Comparison of ENCODE assay signal across 10 cellular contexts in the genomic region with DNA sequence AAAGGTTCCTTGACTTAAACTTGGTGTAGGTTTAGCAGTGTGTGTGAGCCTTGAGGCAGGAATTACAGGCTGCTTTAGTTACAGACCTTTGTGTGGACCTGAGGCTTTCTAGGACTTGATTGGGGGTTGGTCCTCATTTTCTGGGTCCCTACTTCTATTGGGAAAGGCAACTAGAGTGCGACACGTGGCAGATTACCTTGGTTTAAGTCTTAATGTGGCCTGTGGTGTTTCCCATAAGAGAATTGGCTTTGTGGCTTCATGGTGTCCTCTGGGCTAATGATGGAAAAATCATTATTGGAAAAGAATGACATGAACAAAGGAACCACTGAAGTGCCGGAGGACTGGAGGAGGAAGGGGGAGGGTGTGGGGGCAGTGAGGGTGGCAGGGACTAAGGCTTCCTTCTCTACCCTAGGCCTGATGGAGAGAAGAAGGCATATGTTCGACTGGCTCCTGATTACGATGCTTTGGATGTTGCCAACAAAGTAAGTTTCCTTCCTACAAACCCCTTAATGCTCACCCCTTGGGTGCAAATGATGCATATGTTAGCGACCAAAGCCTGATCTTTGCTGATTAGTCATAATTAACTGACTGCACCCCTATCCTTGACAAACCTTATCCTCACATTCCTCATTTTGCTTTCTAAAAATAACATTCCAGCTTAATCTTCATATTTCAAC. TPM values are rescaled to one million over a fixed set of nuclear protein-coding genes. Genes with fewer than 3 reads are reported as not detected.
DNase-seq lines count a peak whose midpoint lies in the region; ATAC-seq and TF ChIP-seq lines count a peak whose summit lies in the region.
"Had no signal": no experiment of that assay in that cellular context is flagged by ENCODE, and none has a peak within 500 bp of the region (broad histone marks: within the 10 kb centered on the region; RNA-seq: fewer than 3 reads in every experiment).

No MANE protein-coding gene starts in this region.

- H3K9ac ChIP-seq in HCT116 (ENCODE audit: low read length) (peak overlapping the region; percentile 99), mesendoderm (ENCODE audit: low read length) (peak overlapping the region; percentile 61)

- H3K79me2 ChIP-seq in HCT116 (ENCODE audit: insufficient read depth, low read length) (peaks cover 49% of the 10 kb centered on the region), mesendoderm (ENCODE audit: control insufficient read depth, insufficient read depth, low read length) (peaks cover 31% of the 10 kb centered on the region)

- WGBS in mesendoderm (ENCODE audit: extremely low coverage, insufficient coverage, low lambda C conversion rate) = no CpG with 5 or more reads among the region's 6 CpGs

- H3K27me3 ChIP-seq in HCT116 (ENCODE audit: insufficient read depth, low read length) = no peaks in the 10 kb centered on the region
- H3K27me3 ChIP-seq in mesendoderm (ENCODE audit: insufficient read depth, low read length, poor library complexity) = no peaks in the 10 kb centered on the region

- H2AFZ ChIP-seq in HCT116 (ENCODE audit: low read depth, low read length, poor library complexity, severe bottlenecking) = no peak overlapping the region

- no peaks in the 10 kb centered on the region for H3K9me3 Mint-ChIP-seq in activated CD8-positive, alpha-beta T cell treated with anti-CD3 and anti-CD28 coated beads for 36 hours
- H3K9me3 Mint-ChIP-seq in mesothelial cell of epicardium = no peaks in the 10 kb centered on the region

- TF ChIP-seq CTCF in C4-2B (conservative IDR thresholded peaks at IDR 0.05) = no peak
- no peak for TF ChIP-seq CTCF in HCT116 (IDR thresholded peaks at IDR 0.05 in 2 of 3, conservative IDR thresholded peaks at IDR 0.05 in 1 of 3; ENCODE audit: borderline replicate concordance in 1 of 3, insufficient read depth in 1 of 3, low read depth in 2 of 3, low read length in 2 of 3)
- no peak for TF ChIP-seq CTCF in activated CD8-positive, alpha-beta T cell treated with anti-CD3 and anti-CD28 coated beads for 36 hours (IDR thresholded peaks at IDR 0.05)
- no peak for TF ChIP-seq CTCF in mesothelial cell of epicardium (IDR thresholded peaks at IDR 0.05; ENCODE audit: unreplicated experiment)

- POLR2A ChIA-PET in HCT116 (lab: Charles Lee) = interaction anchor here (0.6 kb wide), 1 partner anchor 9 kb away, joined by 4 read pairs; no protein-coding TSS in a partner anchor
- POLR2A ChIA-PET in activated CD8-positive, alpha-beta T cell treated with anti-CD3 and anti-CD28 coated beads for 36 hours (lab: Charles Lee) = interaction anchor here (0.9 to 11.5 kb wide), 6 partner anchors 10 to 226 kb away, joined by 3 to 480 read pairs (median 27); a partner anchor contains a TSS

- H4K5ac ChIP-seq in mesendoderm (ENCODE audit: low read length) = no peak overlapping the region

- H2BK5ac ChIP-seq in mesendoderm (ENCODE audit: low read length) = no peak overlapping the region

- H2BK15ac ChIP-seq in mesendoderm (replicated peaks; ENCODE audit: low read depth) = no peak overlapping the region

- H3K23ac ChIP-seq in mesendoderm (ENCODE audit: low read length) = no peak overlapping the region

- peaks cover 3% of the 10 kb centered on the region for H3K27me3 Mint-ChIP-seq in activated CD8-positive, alpha-beta T cell treated with anti-CD3 and anti-CD28 coated beads for 36 hours
- H3K27me3 Mint-ChIP-seq in mesothelial cell of epicardium (ENCODE audit: low read depth) = no peaks in the 10 kb centered on the region

- no peak overlapping the region for H3K18ac ChIP-seq in mesendoderm (ENCODE audit: low read length)

- H3K4me3 Mint-ChIP-seq in activated CD8-positive, alpha-beta T cell treated with anti-CD3 and anti-CD28 coated beads for 36 hours = peak overlapping the region; percentile 100
- no peak overlapping the region for H3K4me3 Mint-ChIP-seq in mesothelial cell of epicardium

- H3K4me3 ChIP-seq in HCT116 (replicated peaks in 1 of 2; ENCODE audit: low read depth in 1 of 2, low read length in 2 of 2) (peak overlapping the region; percentile 2 to 15; a peak in 2 of 4 replicates), mesendoderm (ENCODE audit: low read length) (no peak overlapping the region)

- peak overlapping the region; percentile 73 for H3K56ac ChIP-seq in mesendoderm (ENCODE audit: low read length)

- peaks cover 15% of the 10 kb centered on the region; the same call in 1 of the 2 replicates for H4K20me1 ChIP-seq in HCT116 (ENCODE audit: insufficient read depth)

- RAD21 ChIA-PET in HCT116 (lab: Charles Lee; ENCODE audit: low non-redundant PET in 1 of 2, low total read pairs in 2 of 2, uncharacterized antibody in 2 of 2, unreplicated experiment in 2 of 2) = no interaction called here

- no peaks in the 10 kb centered on the region for H3K9me2 ChIP-seq in HCT116 (ENCODE audit: insufficient read depth)

- no peak overlapping the region for H4K8ac ChIP-seq in mesendoderm (ENCODE audit: low read depth, low read length)

- TF ChIP-seq POLR2A in HCT116 (IDR thresholded peaks at IDR 0.05; ENCODE audit: borderline replicate concordance, extremely low read depth, insufficient read depth, insufficient read length) = no peak

- CTCF ChIA-PET in HCT116 (lab: Charles Lee) = no interaction called here
- CTCF ChIA-PET in activated CD8-positive, alpha-beta T cell treated with anti-CD3 and anti-CD28 coated beads for 36 hours (lab: Charles Lee) = interaction anchor here (4.7 to 13.9 kb wide), 2 partner anchors 23 to 78 kb away, joined by 34 to 609 read pairs; a partner anchor contains a TSS

- peaks cover 60% of the 10 kb centered on the region for H3K36me3 Mint-ChIP-seq in activated CD8-positive, alpha-beta T cell treated with anti-CD3 and anti-CD28 coated beads for 36 hours (ENCODE audit: low read depth)
- H3K36me3 Mint-ChIP-seq in mesothelial cell of epicardium = peaks cover 13% of the 10 kb centered on the region

- no peaks in the 10 kb centered on the region for H3K9me3 ChIP-seq in HCT116 (ENCODE audit: control insufficient read depth in 1 of 2, insufficient read depth in 1 of 2, low read depth in 1 of 2, low read length in 2 of 2)

- H3K4ac ChIP-seq in mesendoderm (ENCODE audit: low read depth, low read length) = no peak overlapping the region

- ATAC-seq in HCT116 (no peak), HG02973 (IDR thresholded peaks at IDR 0.05; ENCODE audit: unreplicated experiment) (no peak), HG03196 (IDR thresholded peaks at IDR 0.05; ENCODE audit: unreplicated experiment) (no peak)
- ATAC-seq in activated CD8-positive, alpha-beta T cell treated with anti-CD3 and anti-CD28 coated beads for 36 hours = no peak

- no peak overlapping the region for H2BK120ac ChIP-seq in mesendoderm (ENCODE audit: low read depth, low read length)

- H3K79me1 ChIP-seq in mesendoderm (ENCODE audit: low read length) = peaks cover 10% of the 10 kb centered on the region

- peaks cover 37 to 81% of the 10 kb centered on the region in 2 experiments for H3K4me1 ChIP-seq in HCT116 (ENCODE audit: control insufficient read depth in 1 of 2, insufficient read depth in 2 of 2, low read length in 2 of 2)
- H3K4me1 ChIP-seq in mesendoderm (ENCODE audit: control insufficient read depth, low read depth, low read length) = peaks cover 2% of the 10 kb centered on the region

- H3K4me1 Mint-ChIP-seq in activated CD8-positive, alpha-beta T cell treated with anti-CD3 and anti-CD28 coated beads for 36 hours (ENCODE audit: low read depth) = peaks cover 38% of the 10 kb centered on the region
- peaks cover 64% of the 10 kb centered on the region for H3K4me1 Mint-ChIP-seq in mesothelial cell of epicardium

- peak overlapping the region; percentile 77 for H3K4me2 ChIP-seq in HCT116 (ENCODE audit: low read length)
- H3K4me2 ChIP-seq in mesendoderm (ENCODE audit: low read length) = peak overlapping the region; percentile 16

- DNase-seq in HCT116 (ENCODE audit: low read depth, low spot score) (no peak), mesendoderm (no peak), mesothelial cell of epicardium (ENCODE audit: low spot score in 2 of 2, unreplicated experiment in 2 of 2) (no peak), substantia nigra (lab: John Stamatoyannopoulos, UW) (no peak)
- no peak for DNase-seq in activated CD8-positive, alpha-beta T cell treated with anti-CD3 and anti-CD28 coated beads for 36 hours
- DNase-seq: NCI-H2081 treated with DMSO at 0.1 percent for 48 hours, occipital lobe had no signal

- no peak overlapping the region for H2AK5ac ChIP-seq in mesendoderm (ENCODE audit: low read length)

- intact Hi-C loops in HCT116 (cut with micrococcal nuclease) = no loop called here
- intact Hi-C loops in activated CD8-positive, alpha-beta T cell treated with anti-CD3 and anti-CD28 coated beads for 36 hours (cut with micrococcal nuclease) = no loop called here

- H3K36me3 ChIP-seq in HCT116 (ENCODE audit: control insufficient read depth in 1 of 2, insufficient read depth in 2 of 2, low read length in 2 of 2) (peaks cover 22 to 43% of the 10 kb centered on the region in 2 experiments; a peak in 3 of 4 replicates), mesendoderm (ENCODE audit: control insufficient read depth, insufficient read depth, low read length) (peaks cover 15% of the 10 kb centered on the region)

- H3K27ac ChIP-seq in C4-2B (peak overlapping the region; percentile 98), HCT116 (ENCODE audit: low read depth, low read length) (peak overlapping the region; percentile 89), mesendoderm (ENCODE audit: low read depth, low read length) (no peak overlapping the region), substantia nigra (ENCODE audit: low read depth, low read length, poor library complexity, severe bottlenecking) (no peak overlapping the region)

- BruUV-seq in HCT116 (replicated peaks; lab: Mats Ljungman, UMichigan) = no TSS peak

- peak overlapping the region; percentile 89 for H3K27ac Mint-ChIP-seq in activated CD8-positive, alpha-beta T cell treated with anti-CD3 and anti-CD28 coated beads for 36 hours
- H3K27ac Mint-ChIP-seq in mesothelial cell of epicardium = no peak overlapping the region

- no peak for TF ChIP-seq RAD21 in HCT116 (IDR thresholded peaks at IDR 0.05; ENCODE audit: low read depth)

RNA-seq across cellular contexts. Expression of a gene that starts 2.7 kb away (rescaled TPM):
- total RNA-seq in HCT116 (2021; ENCODE audit: unreplicated experiment) = 28.3 TPM
- polyA plus RNA-seq in HCT116 (2012) = 29.5 and 30.0 TPM in 2 replicates
- total RNA-seq in activated CD8-positive, alpha-beta T cell treated with anti-CD3 and anti-CD28 coated beads for 36 hours = 1 to 10 TPM; 6.5 to 8.7 TPM
- 44.3 TPM for polyA plus RNA-seq in mesendoderm (2013, experiment 1 of 2)
- 46.0 TPM for polyA plus RNA-seq in mesendoderm (2013, experiment 2 of 2)
- 2.3 to 3.8 TPM (median 3.3 TPM) in 3 replicates for total RNA-seq in mesothelial cell of epicardium
- total RNA-seq: occipital lobe had no signal

RNA-seq across cellular contexts. Expression of a gene that starts 3.5 kb away (rescaled TPM):
- total RNA-seq in HCT116 (2021; ENCODE audit: unreplicated experiment) (2,087 TPM), mesothelial cell of epicardium (1,669 to 1,804 TPM (median 1,792 TPM) in 3 replicates)
- 2,586 and 3,141 TPM in 2 replicates for polyA plus RNA-seq in HCT116 (2012)
- 1,000 to 10,000 TPM; 2,633 to 2,644 TPM for total RNA-seq in activated CD8-positive, alpha-beta T cell treated with anti-CD3 and anti-CD28 coated beads for 36 hours
- polyA plus RNA-seq in mesendoderm (2013, experiment 1 of 2) = 3,789 TPM
- 3,812 TPM for polyA plus RNA-seq in mesendoderm (2013, experiment 2 of 2)

RNA-seq across cellular contexts. Expression of a gene that starts 5.3 kb away (rescaled TPM):
- total RNA-seq in HCT116 (2021; ENCODE audit: unreplicated experiment) (7.0 TPM), mesothelial cell of epicardium (5.2 to 7.6 TPM (median 5.9 TPM) in 3 replicates)
- polyA plus RNA-seq in HCT116 (2012) = 3.4 and 4.3 TPM in 2 replicates
- total RNA-seq in activated CD8-positive, alpha-beta T cell treated with anti-CD3 and anti-CD28 coated beads for 36 hours = 1 to 10 TPM; 3.6 to 3.9 TPM
- 6.8 TPM for polyA plus RNA-seq in mesendoderm (2013, experiment 1 of 2)
- polyA plus RNA-seq in mesendoderm (2013, experiment 2 of 2) = 6.5 TPM

RNA-seq across cellular contexts. Expression of a gene that starts 5.6 kb away (rescaled TPM):
- total RNA-seq in HCT116 (2021; ENCODE audit: unreplicated experiment) (0.59 TPM), mesothelial cell of epicardium (172 to 181 TPM (median 178 TPM) in 3 replicates)
- polyA plus RNA-seq in HCT116 (2012) = 0.16 and 0.57 TPM in 2 replicates
- total RNA-seq in activated CD8-positive, alpha-beta T cell treated with anti-CD3 and anti-CD28 coated beads for 36 hours = 10 to 100 TPM in 1 of 2 experiments, 1 to 10 TPM in 1; 9.8 to 14.4 TPM
- polyA plus RNA-seq in mesendoderm (2013, experiment 1 of 2) = 168 TPM
- 165 TPM for polyA plus RNA-seq in mesendoderm (2013, experiment 2 of 2)

RNA-seq across cellular contexts. Expression of a gene that starts 11.6 kb away (rescaled TPM):
- 0.96 TPM for total RNA-seq in HCT116 (2021; ENCODE audit: unreplicated experiment)
- 0.35 and 0.91 TPM in 2 replicates for polyA plus RNA-seq in HCT116 (2012)
- 1 to 10 TPM; 5.0 to 5.1 TPM for total RNA-seq in activated CD8-positive, alpha-beta T cell treated with anti-CD3 and anti-CD28 coated beads for 36 hours
- 11.0 TPM for polyA plus RNA-seq in mesendoderm (2013, experiment 1 of 2)
- polyA plus RNA-seq in mesendoderm (2013, experiment 2 of 2) = 12.3 TPM
- 9.2 to 11.7 TPM (median 10.4 TPM) in 3 replicates for total RNA-seq in mesothelial cell of epicardium

Comparison
In these comparisons a context has a peak if more than half of its experiments do, and no peak if none do; other contexts are left out.
1. H3K27ac ChIP-seq: peak in C4-2B (single experiment) and HCT116 (single experiment); none in mesendoderm (single experiment) and substantia nigra (single experiment).